9 cellular contexts compared by ENCODE assay signal in genomic region chr2:186544255-186544675, GRCh38. TPM values are rescaled to one million over a fixed set of nuclear protein-coding genes. Genes with fewer than 3 reads are reported as not detected.
A peak's percentile ranks its signal among the peaks of the same experiment; 100 is the strongest.
DNase-seq lines count a peak whose midpoint lies in the region; ATAC-seq and TF ChIP-seq lines count a peak whose summit lies in the region.
"Had no signal": no experiment of that assay in that cellular context is flagged by ENCODE, and none has a peak within 500 bp of the region (broad histone marks: within the 10 kb centered on the region; RNA-seq: fewer than 3 reads in every experiment).

No MANE protein-coding gene starts in this region.

- H3K27me3 ChIP-seq in rectal smooth muscle tissue (ENCODE audit: control insufficient read depth, insufficient read depth, low read length) = no peaks in the 10 kb centered on the region

- H3K4me3 ChIP-seq in SK-N-MC (peak overlapping the region; percentile 52), fibroblast of the aortic adventitia (ENCODE audit: low read depth, low read length) (no peak overlapping the region), rectal smooth muscle tissue (ENCODE audit: low read length) (no peak overlapping the region)

- H3K9ac ChIP-seq in SK-N-MC (ENCODE audit: insufficient read length) (peak overlapping the region; percentile 69), rectal smooth muscle tissue (ENCODE audit: low read length) (no peak overlapping the region)

- H3K36me3 ChIP-seq in SK-N-MC (ENCODE audit: insufficient read depth, low read length) (no peaks in the 10 kb centered on the region), rectal smooth muscle tissue (ENCODE audit: control insufficient read depth, insufficient read depth, low read length) (no peaks in the 10 kb centered on the region)

- peaks cover 7% of the 10 kb centered on the region for H3K4me1 ChIP-seq in rectal smooth muscle tissue (ENCODE audit: control insufficient read depth, insufficient read depth, low read length)

- no peak for ATAC-seq in HG02870 (IDR thresholded peaks at IDR 0.05; ENCODE audit: unreplicated experiment)
- ATAC-seq in GM18511 (IDR thresholded peaks at IDR 0.05; ENCODE audit: unreplicated experiment) = no peak

- no peaks in the 10 kb centered on the region for H3K9me3 ChIP-seq in SK-N-MC (ENCODE audit: low read depth, low read length)

- no peak for TF ChIP-seq CTCF in fibroblast of the aortic adventitia (IDR thresholded peaks at IDR 0.05; ENCODE audit: insufficient read depth, low read length)

- H3K27ac ChIP-seq in SK-N-MC = peak overlapping the region; percentile 91
- peak overlapping the region; percentile 59 for H3K27ac ChIP-seq in rectal smooth muscle tissue (ENCODE audit: low read depth, low read length)

- DNase-seq in GM04504 (ENCODE audit: low read depth) (peak; percentile 64), SK-N-MC (ENCODE audit: low read depth, low spot score) (peak; percentile 73), fibroblast of the aortic adventitia (ENCODE audit: low read depth) (peak; percentile 96), T-helper 1 cell (no peak), ecto neural progenitor cell (ENCODE audit: low spot score) (no peak)
- DNase-seq: NCI-H2107 had no signal

RNA-seq across cellular contexts. Expression of gene ITGAV, which starts 45.6 kb away (rescaled TPM):
- 174 and 193 TPM in 2 replicates for total RNA-seq in fibroblast of the aortic adventitia (ENCODE audit: low replicate concordance)

RNA-seq across cellular contexts. Expression of gene ZC3H15, which starts 58.2 kb away (rescaled TPM):
- 73.0 and 117 TPM in 2 replicates for total RNA-seq in fibroblast of the aortic adventitia (ENCODE audit: low replicate concordance)

Comparison
In these comparisons a context has a peak if more than half of its experiments do, and no peak if none do; other contexts are left out.
1. DNase-seq: peak in GM04504 (single experiment), SK-N-MC (single experiment) and fibroblast of the aortic adventitia (single experiment); none in T-helper 1 cell (0 of 5) and ecto neural progenitor cell (single experiment).